8 cellular contexts compared by ENCODE assay signal in the genomic region with DNA sequence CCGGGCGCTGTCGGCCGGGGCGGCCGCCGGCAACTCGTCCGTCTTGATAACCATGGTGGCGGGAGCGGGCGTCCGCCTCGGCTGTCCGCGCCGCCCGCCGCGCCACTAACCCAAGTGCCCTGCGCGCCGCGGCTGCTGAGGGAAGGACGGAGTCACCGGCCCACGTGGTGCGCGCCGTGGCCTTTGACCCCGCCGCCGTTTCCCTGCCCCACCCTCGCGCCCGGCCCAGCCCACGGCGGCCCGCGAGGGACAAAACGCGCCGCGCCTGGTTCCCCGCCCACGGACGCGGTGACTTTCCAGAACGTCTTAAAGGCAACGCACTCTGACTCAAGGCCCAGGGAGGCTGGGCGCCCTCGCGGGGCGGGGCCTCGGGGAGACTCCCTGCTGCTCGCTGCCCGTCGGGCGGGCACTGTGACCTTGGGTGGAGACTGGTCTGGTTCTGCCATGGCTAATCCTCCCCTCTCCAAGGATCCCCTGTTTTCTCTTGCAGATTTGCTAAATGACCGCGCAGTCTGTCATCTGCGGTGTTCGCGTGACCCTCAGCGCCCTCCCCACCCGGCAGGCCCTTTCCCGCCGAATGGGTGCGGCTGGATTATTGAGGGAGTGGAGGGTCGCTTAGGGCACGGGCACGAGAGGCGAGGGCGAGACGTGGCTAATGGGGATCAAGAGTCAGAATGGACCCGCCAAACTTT. TPM values are rescaled to one million over a fixed set of nuclear protein-coding genes. Genes with fewer than 3 reads are reported as not detected.
DNase-seq lines count a peak whose midpoint lies in the region; TF ChIP-seq lines count a peak whose summit lies in the region.

Gene CLUH, minus strand, starts transcription at position 157 of the 692 bp plus-strand sequence. Its CDS starts 103 bp downstream, at position 54.

- peak; percentile 75 to 82 for TF ChIP-seq POLR2A in suprapubic skin (IDR thresholded peaks at IDR 0.05)

- H3K27ac ChIP-seq in SK-N-SH (ENCODE audit: low read depth in 2 of 2, low read length in 1 of 2) (peak within 1 kb of the TSS; percentile 18 to 82; a peak in 3 of 4 replicates), suprapubic skin (peak within 1 kb of the TSS; percentile 89)

- no peak for TF ChIP-seq EP300 in SK-N-SH (IDR thresholded peaks at IDR 0.05; ENCODE audit: borderline replicate concordance in 1 of 2, low read depth in 1 of 2, low read length in 1 of 2)
- no peak for TF ChIP-seq EP300 in suprapubic skin (IDR thresholded peaks at IDR 0.05)

- peaks cover 41% of the 10 kb centered on the region for H4K20me1 ChIP-seq in SK-N-SH (ENCODE audit: insufficient read depth)

- H3K9ac ChIP-seq in SK-N-SH: peak within 1 kb of the TSS; percentile 74

- no peaks in the 10 kb centered on the region for H3K9me2 ChIP-seq in SK-N-SH

- peaks cover 50% of the 10 kb centered on the region for H3K79me2 ChIP-seq in SK-N-SH (ENCODE audit: insufficient read depth)

- H3K9me3 ChIP-seq in SK-N-SH (no peaks in the 10 kb centered on the region), suprapubic skin (no peaks in the 10 kb centered on the region)

- H3K4me1 ChIP-seq in SK-N-SH (ENCODE audit: control insufficient read depth in 1 of 2, insufficient read depth in 2 of 2, low read depth in 1 of 2, low read length in 1 of 2): peaks cover 9 to 44% of the 10 kb centered on the region in 2 experiments; a peak in 1 of 4 replicates
- H3K4me1 ChIP-seq in suprapubic skin: peaks cover 53% of the 10 kb centered on the region

- H3K4me3 ChIP-seq in SK-N-SH (ENCODE audit: low read depth in 2 of 2, low read length in 1 of 2) (peak within 1 kb of the TSS; percentile 75 to 76), suprapubic skin (peak within 1 kb of the TSS; percentile 72)

- 24% methylated on average over 17 of the region's 76 CpGs for WGBS in SK-N-SH (ENCODE audit: low lambda C conversion rate)
- 1% methylated on average over 25 of the region's 76 CpGs for WGBS in suprapubic skin

- POLR2A ChIA-PET in HEK293T (lab: Yijun Ruan, JAX) (no interaction called here), SK-N-SH (lab: Yijun Ruan, JAX) (no interaction called here)

- TF ChIP-seq RAD21 in SK-N-SH (IDR thresholded peaks at IDR 0.05; ENCODE audit: low read length): no peak

- H2AFZ ChIP-seq in SK-N-SH (ENCODE audit: low read depth): peak within 1 kb of the TSS; percentile 95

- no peaks in the 10 kb centered on the region for H3F3A ChIP-seq in SK-N-SH (replicated peaks; ENCODE audit: insufficient read depth)

- CTCF ChIA-PET in HEK293T (lab: Yijun Ruan, JAX): no interaction called here
- CTCF ChIA-PET in SK-N-SH (lab: Yijun Ruan, JAX): no interaction called here

- no peaks in the 10 kb centered on the region for H3K36me3 ChIP-seq in SK-N-SH (replicated peaks in 1 of 2; ENCODE audit: control insufficient read depth in 1 of 2, insufficient read depth in 2 of 2, low read length in 1 of 2)
- H3K36me3 ChIP-seq in suprapubic skin: no peaks in the 10 kb centered on the region

- H3K4me2 ChIP-seq in SK-N-SH: peak within 1 kb of the TSS; percentile 98

- no peaks in the 10 kb centered on the region for H3K27me3 ChIP-seq in SK-N-SH (ENCODE audit: insufficient read depth)
- H3K27me3 ChIP-seq in suprapubic skin: no peaks in the 10 kb centered on the region

- peak; percentile 95 for DNase-seq in GM04504 (ENCODE audit: low read depth)
- peak; percentile 87 for DNase-seq in HEK293T (ENCODE audit: extremely low spot score)
- DNase-seq in MV-4-11 (lab: John Stamatoyannopoulos, UW): peak; percentile 94
- peak; percentile 99 for DNase-seq in SK-N-SH
- peak; percentile 98 for DNase-seq in activated naive CD4-positive, alpha-beta T cell treated with anti-CD3 and anti-CD28 coated beads, Interleukin-2, amount 50 U/mL, for 16 hours
- peak; percentile 92 for DNase-seq in globus pallidus (ENCODE audit: low spot score)
- peak; percentile 94 for DNase-seq in occipital lobe (lab: John Stamatoyannopoulos, UW)
- peak; percentile 96 to 97 for DNase-seq in suprapubic skin (ENCODE audit: low spot score in 2 of 2)

- no peak for TF ChIP-seq CTCF in SK-N-SH (IDR thresholded peaks at IDR 0.05)
- no peak for TF ChIP-seq CTCF in suprapubic skin (IDR thresholded peaks at IDR 0.05)

TF ChIP-seq in HEK293T, 16 proteins besides CTCF, POLR2A, EP300 and RAD21:
- TF ChIP-seq L3MBTL2 (conservative IDR thresholded peaks at IDR 0.05) (peak; percentile 84), TARDBP (IDR thresholded peaks at IDR 0.05) (peak; percentile 58; the same call in 1 of the 2 replicates), FOXA1 (IDR thresholded peaks at IDR 0.05) (no peak), FOXK2 (IDR thresholded peaks at IDR 0.05) (no peak)

TF ChIP-seq in SK-N-SH, 30 proteins besides CTCF, POLR2A, EP300 and RAD21 (continues in another document):
- TF ChIP-seq NRF1 (IDR thresholded peaks at IDR 0.05; ENCODE audit: low read depth, low read length) (0 out of 2 replicates have a peak, but pooled peaks have one; percentile 12), MEF2A (IDR thresholded peaks at IDR 0.05; ENCODE audit: borderline replicate concordance, low read depth) (no peak), SIN3A (IDR thresholded peaks at IDR 0.05; ENCODE audit: borderline replicate concordance, low read depth, low read length) (peak; percentile 94), CHD2 (IDR thresholded peaks at IDR 0.05; ENCODE audit: low read length, partially characterized antibody) (peak; percentile 88), GABPA (IDR thresholded peaks at IDR 0.05; ENCODE audit: low read depth) (no peak), MXI1 (IDR thresholded peaks at IDR 0.05; ENCODE audit: low read depth, low read length) (peak; percentile 98), YY1 (IDR thresholded peaks at IDR 0.05; ENCODE audit: low read depth) (no peak), RFX5 (IDR thresholded peaks at IDR 0.05; ENCODE audit: low read length) (no peak), ELF1 (IDR thresholded peaks at IDR 0.05) (peak; percentile 54; the same call in 1 of the 2 replicates), FOXJ3 (CRISPR knock-in tag; IDR thresholded peaks at IDR 0.05) (no peak), JUND (IDR thresholded peaks at IDR 0.05) (no peak), RCOR1 (IDR thresholded peaks at IDR 0.05; ENCODE audit: low read length) (no peak), TAF1 (IDR thresholded peaks at IDR 0.05; ENCODE audit: borderline replicate concordance, low read depth, low read length) (peak; percentile 61; the same call in 1 of the 2 replicates), POLR2AphosphoS5 (IDR thresholded peaks at IDR 0.05; ENCODE audit: low read depth, low read length) (peak; percentile 81), EZH2phosphoT487 (IDR thresholded peaks at IDR 0.05; ENCODE audit: borderline replicate concordance, low read depth) (no peak), TEAD4 (IDR thresholded peaks at IDR 0.05; ENCODE audit: borderline replicate concordance, insufficient read depth) (no peak), FOXM1 (IDR thresholded peaks at IDR 0.05; ENCODE audit: low read depth) (no peak), FOSL2 (IDR thresholded peaks at IDR 0.05; ENCODE audit: borderline replicate concordance, low read depth) (no peak; the same call in 1 of the 2 replicates), ZBTB33 (IDR thresholded peaks at IDR 0.05; ENCODE audit: borderline replicate concordance, low read depth) (no peak)
- TF ChIP-seq, protein P1, sequence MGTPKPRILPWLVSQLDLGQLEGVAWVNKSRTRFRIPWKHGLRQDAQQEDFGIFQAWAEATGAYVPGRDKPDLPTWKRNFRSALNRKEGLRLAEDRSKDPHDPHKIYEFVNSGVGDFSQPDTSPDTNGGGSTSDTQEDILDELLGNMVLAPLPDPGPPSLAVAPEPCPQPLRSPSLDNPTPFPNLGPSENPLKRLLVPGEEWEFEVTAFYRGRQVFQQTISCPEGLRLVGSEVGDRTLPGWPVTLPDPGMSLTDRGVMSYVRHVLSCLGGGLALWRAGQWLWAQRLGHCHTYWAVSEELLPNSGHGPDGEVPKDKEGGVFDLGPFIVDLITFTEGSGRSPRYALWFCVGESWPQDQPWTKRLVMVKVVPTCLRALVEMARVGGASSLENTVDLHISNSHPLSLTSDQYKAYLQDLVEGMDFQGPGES (IDR thresholded peaks at IDR 0.05; ENCODE audit: low read depth, low read length): no peak
- TF ChIP-seq, protein P2, sequence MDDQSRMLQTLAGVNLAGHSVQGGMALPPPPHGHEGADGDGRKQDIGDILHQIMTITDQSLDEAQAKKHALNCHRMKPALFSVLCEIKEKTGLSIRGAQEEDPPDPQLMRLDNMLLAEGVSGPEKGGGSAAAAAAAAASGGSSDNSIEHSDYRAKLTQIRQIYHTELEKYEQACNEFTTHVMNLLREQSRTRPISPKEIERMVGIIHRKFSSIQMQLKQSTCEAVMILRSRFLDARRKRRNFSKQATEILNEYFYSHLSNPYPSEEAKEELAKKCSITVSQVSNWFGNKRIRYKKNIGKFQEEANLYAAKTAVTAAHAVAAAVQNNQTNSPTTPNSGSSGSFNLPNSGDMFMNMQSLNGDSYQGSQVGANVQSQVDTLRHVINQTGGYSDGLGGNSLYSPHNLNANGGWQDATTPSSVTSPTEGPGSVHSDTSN (IDR thresholded peaks at IDR 0.05): peak; percentile 32; the same call in 1 of the 2 replicates
- TF ChIP-seq, protein P3, sequence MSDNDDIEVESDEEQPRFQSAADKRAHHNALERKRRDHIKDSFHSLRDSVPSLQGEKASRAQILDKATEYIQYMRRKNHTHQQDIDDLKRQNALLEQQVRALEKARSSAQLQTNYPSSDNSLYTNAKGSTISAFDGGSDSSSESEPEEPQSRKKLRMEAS (IDR thresholded peaks at IDR 0.05; ENCODE audit: low read depth): peak; percentile 87; the same call in 1 of the 2 replicates

RNA-seq across cellular contexts. Expression of gene CLUH, which starts in this region (rescaled TPM):
- polyA plus RNA-seq in SK-N-SH (2012; rRNA removed): 25.1 and 32.2 TPM in 2 replicates
- 6.6 and 12.0 TPM in 2 replicates for polyA plus RNA-seq in SK-N-SH (2012; cell fraction: cytosol; rRNA removed)
- 144 and 174 TPM in 2 replicates for polyA plus RNA-seq in SK-N-SH (2012; cell fraction: nucleus; rRNA removed)
- 17.5 TPM for total RNA-seq in occipital lobe
- total RNA-seq in suprapubic skin: 100 to 1,000 TPM; 120 to 291 (median 151) TPM

Comparison
In these comparisons a context has a peak if more than half of its experiments do, and no peak if none do; other contexts are left out.
1. Peak in every context shown above with its lines: DNase-seq, H3K4me3 ChIP-seq and H3K27ac ChIP-seq.